Comparison of ENCODE assay signal across 11 cellular contexts in the genomic region with DNA sequence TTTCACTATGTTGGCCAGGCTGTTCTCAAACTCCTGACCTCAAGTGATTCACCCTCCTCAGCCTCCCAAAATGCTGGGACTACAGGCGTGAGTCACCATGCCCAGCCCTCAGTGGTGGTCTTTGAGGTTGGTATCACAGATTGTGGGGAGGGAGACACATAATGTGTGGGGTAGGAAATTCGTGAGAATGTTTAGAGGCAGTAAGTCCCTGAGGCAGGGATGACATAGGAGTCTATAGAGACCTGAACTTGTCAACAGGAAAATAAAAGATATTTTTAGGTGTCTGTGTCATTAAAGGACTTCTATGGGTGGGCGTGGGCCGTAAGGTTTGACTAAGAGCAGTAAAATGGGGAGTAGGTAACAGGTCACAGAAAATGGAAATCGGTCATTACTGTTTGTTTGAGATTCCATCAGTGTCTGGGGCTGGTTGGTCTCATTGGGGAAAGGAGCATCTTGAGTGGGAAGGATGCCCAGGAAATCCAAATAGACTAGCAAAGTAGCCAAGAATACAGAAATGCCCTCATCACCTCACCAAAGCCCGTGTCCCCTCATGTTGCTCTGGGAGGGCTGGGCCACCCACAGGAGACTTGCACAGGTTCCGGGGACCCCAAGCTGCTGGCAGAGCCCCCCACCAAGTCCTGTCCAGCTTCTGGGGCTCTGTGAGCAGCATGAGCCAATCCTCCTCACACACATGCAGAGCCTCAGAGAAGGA.
A peak's percentile ranks its signal among the peaks of the same experiment; 100 is the strongest.
DNase-seq lines count a peak whose midpoint lies in the region; ATAC-seq and TF ChIP-seq lines count a peak whose summit lies in the region.
"Had no signal": no experiment of that assay in that cellular context is flagged by ENCODE, and none has a peak within 500 bp of the region (broad histone marks: within the 10 kb centered on the region; RNA-seq: fewer than 3 reads in every experiment).

No MANE protein-coding gene starts in this region.

- intact Hi-C loops in CD4-positive, alpha-beta memory T cell (cut with micrococcal nuclease) = loop anchor here (5.0 to 10.0 kb wide), 7 partner anchors 52 to 1795 kb away; partner anchors contain the start of gene GABARAPL1
- intact Hi-C loops in psoas muscle (cut with DNase I) = no loop called here

- peaks cover 3 to 4% of the 10 kb centered on the region in 2 donors for H3K36me3 Mint-ChIP-seq in CD4-positive, alpha-beta memory T cell
- H3K36me3 Mint-ChIP-seq in GM23338 (ENCODE audit: low read depth) = peaks cover 4% of the 10 kb centered on the region; the same call in 1 of the 3 replicates
- H3K36me3 Mint-ChIP-seq: naive B cell had no signal

- H3K27ac ChIP-seq in CD4-positive, alpha-beta memory T cell (ENCODE audit: low read depth, low read length) = peak overlapping the region; percentile 75
- H3K27ac ChIP-seq in osteoblast (ENCODE audit: low read depth, low read length) (peak overlapping the region; percentile 62), psoas muscle (no peak overlapping the region), GM23338 (ENCODE audit: low read depth) (no peak overlapping the region)
- H3K27ac ChIP-seq: C4-2B, esophagus squamous epithelium had no signal

- H3K4me2 ChIP-seq in osteoblast (ENCODE audit: insufficient read depth, low read length) = no peak overlapping the region
- H3K4me2 ChIP-seq in GM23338 = no peak overlapping the region

- TF ChIP-seq POLR2A in NB4 (IDR thresholded peaks at IDR 0.05; ENCODE audit: extremely low read depth, insufficient read length) = no peak

- H2AFZ ChIP-seq in osteoblast (ENCODE audit: low read length) (no peak overlapping the region), GM23338 (no peak overlapping the region)

- peaks cover 59% of the 10 kb centered on the region for H3K4me1 ChIP-seq in CD4-positive, alpha-beta memory T cell (ENCODE audit: insufficient read depth, low read length)
- H3K4me1 ChIP-seq in osteoblast (ENCODE audit: insufficient read depth, low read length) = peaks cover 29% of the 10 kb centered on the region
- H3K4me1 ChIP-seq in psoas muscle = no peaks in the 10 kb centered on the region
- H3K4me1 ChIP-seq in GM23338 (ENCODE audit: insufficient read depth) = peaks cover 30% of the 10 kb centered on the region

- CTCF ChIA-PET in CD4-positive, alpha-beta memory T cell (lab: Charles Lee; ENCODE audit: partially characterized antibody) = interaction anchor here (0.7 to 5.5 kb wide), 14 partner anchors 7 to 426 kb away, joined by 3 to 87 read pairs (median 5); no protein-coding TSS in a partner anchor

- POLR2A ChIA-PET in CD4-positive, alpha-beta memory T cell (lab: Charles Lee; ENCODE audit: partially characterized antibody) = interaction anchor here (0.6 to 4.6 kb wide), 10 partner anchors 8 to 459 kb away, joined by 3 to 44 read pairs (median 12); partner anchors contain the start of gene ETV6

- peaks cover 0 to 4% (median 0%) of the 10 kb centered on the region in 8 donors for H3K9me3 Mint-ChIP-seq in CD4-positive, alpha-beta memory T cell
- H3K9me3 Mint-ChIP-seq in GM23338 = peaks cover 4% of the 10 kb centered on the region; the same call in 2 of the 3 replicates

- TF ChIP-seq CTCF in NB4 (IDR thresholded peaks at IDR 0.05; ENCODE audit: low read depth, low read length) (no peak), osteoblast (IDR thresholded peaks at IDR 0.05; ENCODE audit: extremely low read depth, low read depth, low read length) (no peak), psoas muscle (IDR thresholded peaks at IDR 0.05) (no peak), GM23338 (conservative IDR thresholded peaks at IDR 0.05; ENCODE audit: low read depth in 2 of 2) (no peak)

- H3K36me3 ChIP-seq in CD4-positive, alpha-beta memory T cell (ENCODE audit: insufficient read depth, low read length) = no peaks in the 10 kb centered on the region
- H3K36me3 ChIP-seq in osteoblast (ENCODE audit: insufficient read depth, low read length) (no peaks in the 10 kb centered on the region), psoas muscle (ENCODE audit: insufficient read depth in 1 of 2, low read depth in 1 of 2) (no peaks in the 10 kb centered on the region), GM23338 (ENCODE audit: insufficient read depth) (no peaks in the 10 kb centered on the region)
- H3K36me3 ChIP-seq: esophagus squamous epithelium had no signal

- H4K20me1 ChIP-seq in osteoblast (ENCODE audit: insufficient read depth, low read length) = no peaks in the 10 kb centered on the region
- H4K20me1 ChIP-seq in GM23338 (replicated peaks; ENCODE audit: insufficient read depth) = no peaks in the 10 kb centered on the region

- 75 to 89% (median 84%) methylated on average over 7 of the region's 7 CpGs for WGBS in psoas muscle, 3 donors

- peak overlapping the region; percentile 95 to 99 (median 97) for H3K27ac Mint-ChIP-seq in CD4-positive, alpha-beta memory T cell
- no peak overlapping the region for H3K27ac Mint-ChIP-seq in GM23338

- peak overlapping the region in 1 of 2 donors; percentile 18 for H3K4me3 ChIP-seq in CD4-positive, alpha-beta memory T cell (ENCODE audit: low read length in 2 of 2)
- no peak overlapping the region for H3K4me3 ChIP-seq in NB4 (ENCODE audit: low read depth, low read length)
- no peak overlapping the region for H3K4me3 ChIP-seq in osteoblast (ENCODE audit: insufficient read depth, low read length)
- H3K4me3 ChIP-seq in psoas muscle = no peak overlapping the region
- H3K4me3 ChIP-seq in GM23338 = no peak overlapping the region
- H3K4me3 ChIP-seq: esophagus squamous epithelium had no signal

- H3K4me3 Mint-ChIP-seq in CD4-positive, alpha-beta memory T cell = peak overlapping the region; percentile 43 to 89 (median 78)
- H3K4me3 Mint-ChIP-seq in GM23338 = no peak overlapping the region

- ATAC-seq in psoas muscle (no peak), GM23338 (no peak), HG02642 (IDR thresholded peaks at IDR 0.05; ENCODE audit: poor library complexity, unreplicated experiment) (no peak)

- no peaks in the 10 kb centered on the region for H3K9me3 ChIP-seq in CD4-positive, alpha-beta memory T cell (ENCODE audit: control insufficient read depth in 1 of 2, low read length in 2 of 2)
- H3K9me3 ChIP-seq in osteoblast (ENCODE audit: low read depth, low read length) = no peaks in the 10 kb centered on the region
- H3K9me3 ChIP-seq in psoas muscle = no peaks in the 10 kb centered on the region
- H3K9me3 ChIP-seq: esophagus squamous epithelium had no signal

- H3K4me1 Mint-ChIP-seq in CD4-positive, alpha-beta memory T cell = peaks cover 68 to 94% (median 83%) of the 10 kb centered on the region in 4 donors
- peaks cover 39% of the 10 kb centered on the region for H3K4me1 Mint-ChIP-seq in GM23338

- H3K27me3 Mint-ChIP-seq in CD4-positive, alpha-beta memory T cell = no peaks in the 10 kb centered on the region
- peaks cover 13% of the 10 kb centered on the region for H3K27me3 Mint-ChIP-seq in GM23338 (ENCODE audit: insufficient read depth, low read depth, poor library complexity)
- H3K27me3 Mint-ChIP-seq: naive B cell had no signal

- peak in 2 of 5 donors; percentile 18 to 74 for DNase-seq in CD4-positive, alpha-beta memory T cell
- DNase-seq in NB4 (ENCODE audit: low read depth) (peak; percentile 42), osteoblast (ENCODE audit: insufficient read length, low spot score, missing footprints) (peak; percentile 88), ureter (ENCODE audit: low spot score) (no peak), psoas muscle (no peak), GM23338 (ENCODE audit: low spot score) (no peak)
- peak; percentile 88 to 90 for DNase-seq in activated T-cell treated with anti-CD3 and anti-CD28 coated beads, Interleukin-2, amount 50 U/mL, for 48 hours
- DNase-seq: esophagus squamous epithelium, naive B cell had no signal

- H3K79me2 ChIP-seq in osteoblast (ENCODE audit: insufficient read depth, low read length) = no peaks in the 10 kb centered on the region
- no peaks in the 10 kb centered on the region for H3K79me2 ChIP-seq in GM23338 (replicated peaks; ENCODE audit: insufficient read depth)

- H3K27me3 ChIP-seq in CD4-positive, alpha-beta memory T cell (ENCODE audit: insufficient read depth, low read length) = no peaks in the 10 kb centered on the region
- H3K27me3 ChIP-seq in osteoblast (ENCODE audit: insufficient read depth, low read length) (no peaks in the 10 kb centered on the region), psoas muscle (ENCODE audit: insufficient read depth in 3 of 3, low read length in 2 of 3) (no peaks in the 10 kb centered on the region), GM23338 (ENCODE audit: insufficient read depth) (no peaks in the 10 kb centered on the region)
- H3K27me3 ChIP-seq: esophagus squamous epithelium had no signal

- peaks cover 6% of the 10 kb centered on the region; the same call in 1 of the 2 replicates for H3F3A ChIP-seq in GM23338 (replicated peaks; ENCODE audit: low read depth)

- no peaks in the 10 kb centered on the region for H3K9me2 ChIP-seq in GM23338 (ENCODE audit: insufficient read depth)

TF ChIP-seq in GM23338, 12 proteins besides CTCF, POLR2A, EP300 and RAD21:
- TF ChIP-seq, protein P1, sequence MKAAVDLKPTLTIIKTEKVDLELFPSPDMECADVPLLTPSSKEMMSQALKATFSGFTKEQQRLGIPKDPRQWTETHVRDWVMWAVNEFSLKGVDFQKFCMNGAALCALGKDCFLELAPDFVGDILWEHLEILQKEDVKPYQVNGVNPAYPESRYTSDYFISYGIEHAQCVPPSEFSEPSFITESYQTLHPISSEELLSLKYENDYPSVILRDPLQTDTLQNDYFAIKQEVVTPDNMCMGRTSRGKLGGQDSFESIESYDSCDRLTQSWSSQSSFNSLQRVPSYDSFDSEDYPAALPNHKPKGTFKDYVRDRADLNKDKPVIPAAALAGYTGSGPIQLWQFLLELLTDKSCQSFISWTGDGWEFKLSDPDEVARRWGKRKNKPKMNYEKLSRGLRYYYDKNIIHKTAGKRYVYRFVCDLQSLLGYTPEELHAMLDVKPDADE (IDR thresholded peaks at IDR 0.05) = no peak
- no peak for TF ChIP-seq JUNB (IDR thresholded peaks at IDR 0.05; ENCODE audit: unreplicated experiment)

Comparison
In these comparisons a context has a peak if more than half of its experiments do, and no peak if none do; other contexts are left out.
1. DNase-seq: peak in NB4 (single experiment), activated T-cell treated with anti-CD3 and anti-CD28 coated beads, Interleukin-2, amount 50 U/mL, for 48 hours (2 of 2) and osteoblast (single experiment); none in ureter (single experiment), psoas muscle (0 of 2) and GM23338 (single experiment).
2. H3K27ac ChIP-seq: peak in CD4-positive, alpha-beta memory T cell (single experiment) and osteoblast (single experiment); none in psoas muscle (single experiment) and GM23338 (single experiment).